33 cellular contexts compared by ENCODE assay signal in the genomic region with DNA sequence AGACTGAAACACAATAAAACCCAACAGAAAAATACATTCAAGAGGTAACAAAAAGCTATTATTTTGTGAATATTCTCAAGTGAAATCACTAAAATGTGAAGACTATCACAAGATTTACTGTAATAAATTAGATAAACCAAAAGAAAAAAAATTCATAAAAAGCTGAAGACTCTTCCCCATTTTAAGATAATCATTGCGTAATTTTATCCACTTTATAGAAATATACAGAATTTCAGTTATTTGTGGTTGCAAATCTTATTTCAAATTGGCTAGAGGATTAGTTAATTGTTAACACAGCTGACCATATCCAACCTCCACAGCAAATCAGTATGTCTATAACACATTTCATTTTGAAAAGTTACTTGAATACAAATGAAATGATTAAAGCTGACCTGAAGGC.
"Had no signal": no experiment of that assay in that cellular context is flagged by ENCODE, and none has a peak within 500 bp of the region (broad histone marks: within the 10 kb centered on the region; RNA-seq: fewer than 3 reads in every experiment).

No MANE protein-coding gene starts in this region.

- H3K9me3 ChIP-seq: gastrocnemius medialis, heart left ventricle had no signal

- H3K27me3 Mint-ChIP-seq: activated B cell treated with CpG ODN at 0.5 μM for 24 hours; activated CD8-positive, alpha-beta T cell treated with anti-CD3 and anti-CD28 coated beads for 36 hours; activated naive CD8-positive, alpha-beta T cell; activated T-helper 17 cell treated with anti-CD3 and anti-CD28 coated beads, Interleukin-2, amount 50 U/mL, for 72 hours; central memory CD8-positive, alpha-beta T cell; dendritic cell treated with granulocyte-macrophage colony-stimulating factor and Interleukin-4, amounts not matched to agents 40 ng/mL and 50 ng/mL, for 4 days had no signal

- H3K27me3 ChIP-seq: brain microvascular endothelial cell, dorsolateral prefrontal cortex, foreskin keratinocyte, gastrocnemius medialis, heart left ventricle had no signal

- ATAC-seq: activated CD4-positive, CD25-positive, alpha-beta regulatory T cell treated with anti-CD3 and anti-CD28 coated beads, Interleukin-2, amount 50 U/mL, for 24 hours; activated CD8-positive, alpha-beta T cell treated with anti-CD3 and anti-CD28 coated beads for 36 hours; activated T-cell treated with anti-CD3 and anti-CD28 coated beads, Interleukin-2, amount 50 U/mL, for 4 hours; activated T-helper 17 cell treated with anti-CD3 and anti-CD28 coated beads, Interleukin-2, amount 50 U/mL, for 72 hours; esophagus mucosa; foreskin keratinocyte; gastrocnemius medialis; heart left ventricle had no signal

- H3K4me1 ChIP-seq: foreskin keratinocyte, gastrocnemius medialis, heart left ventricle had no signal

- H3K4me3 Mint-ChIP-seq: activated B cell treated with CpG ODN at 0.5 μM for 24 hours; activated CD8-positive, alpha-beta T cell treated with anti-CD3 and anti-CD28 coated beads for 36 hours; activated naive CD8-positive, alpha-beta T cell; activated T-cell treated with anti-CD3 and anti-CD28 coated beads, Interleukin-2, amount 50 U/mL, for 4 hours; activated T-helper 17 cell treated with anti-CD3 and anti-CD28 coated beads, Interleukin-2, amount 50 U/mL, for 72 hours; central memory CD8-positive, alpha-beta T cell; dendritic cell treated with granulocyte-macrophage colony-stimulating factor and Interleukin-4, amounts not matched to agents 40 ng/mL and 50 ng/mL, for 4 days; endodermal cell; T-helper 2 cell treated with Interferon-gamma antibody and Interleukin-4, amounts not matched to agents 5 μg/mL and 100 μg/mL, for 36 hours had no signal

- H3K27ac Mint-ChIP-seq: activated B cell treated with CpG ODN at 0.5 μM for 24 hours; activated CD8-positive, alpha-beta T cell treated with anti-CD3 and anti-CD28 coated beads for 36 hours; activated naive CD8-positive, alpha-beta T cell; activated T-helper 17 cell treated with anti-CD3 and anti-CD28 coated beads, Interleukin-2, amount 50 U/mL, for 72 hours; dendritic cell treated with granulocyte-macrophage colony-stimulating factor and Interleukin-4, amounts not matched to agents 40 ng/mL and 50 ng/mL, for 4 days; endodermal cell; T-helper 2 cell treated with Interferon-gamma antibody and Interleukin-4, amounts not matched to agents 5 μg/mL and 100 μg/mL, for 36 hours had no signal

- H3K9me3 Mint-ChIP-seq: activated B cell treated with CpG ODN at 0.5 μM for 24 hours; activated CD8-positive, alpha-beta T cell treated with anti-CD3 and anti-CD28 coated beads for 36 hours; activated T-cell treated with anti-CD3 and anti-CD28 coated beads, Interleukin-2, amount 50 U/mL, for 4 hours; activated T-helper 17 cell treated with anti-CD3 and anti-CD28 coated beads, Interleukin-2, amount 50 U/mL, for 72 hours; central memory CD8-positive, alpha-beta T cell; dendritic cell treated with granulocyte-macrophage colony-stimulating factor and Interleukin-4, amounts not matched to agents 40 ng/mL and 50 ng/mL, for 4 days; endodermal cell; T-helper 2 cell treated with Interferon-gamma antibody and Interleukin-4, amounts not matched to agents 5 μg/mL and 100 μg/mL, for 36 hours had no signal

- H3K4me1 Mint-ChIP-seq: activated B cell treated with CpG ODN at 0.5 μM for 24 hours; activated T-helper 17 cell treated with anti-CD3 and anti-CD28 coated beads, Interleukin-2, amount 50 U/mL, for 72 hours; central memory CD8-positive, alpha-beta T cell; endodermal cell had no signal

- DNase-seq: activated B cell treated with CpG ODN at 0.5 μM for 24 hours; activated CD4-positive, alpha-beta T cell treated with anti-CD3 and anti-CD28 coated beads for 48 hours; activated CD4-positive, alpha-beta T cell treated with anti-CD3 and anti-CD28 coated beads, Interleukin-2, amount 50 U/mL, for 1 hour; activated CD4-positive, alpha-beta T cell treated with anti-CD3 and anti-CD28 coated beads, Interleukin-2, amount 50 U/mL, for 48 hours; activated CD8-positive, alpha-beta memory T cell treated with anti-CD3 and anti-CD28 coated beads for 24 hours; activated CD8-positive, alpha-beta T cell treated with anti-CD3 and anti-CD28 coated beads for 36 hours; activated effector memory CD4-positive, alpha-beta T cell treated with Interleukin-2 at 50 U/mL for 16 hours; activated gamma-delta T cell treated with Interleukin-2 at 50 U/mL for 16 hours; activated naive CD4-positive, alpha-beta T cell treated with anti-CD3 and anti-CD28 coated beads, Interleukin-2, amount 50 U/mL, for 16 hours; activated naive CD4-positive, alpha-beta T cell treated with Interleukin-2 at 50 U/mL for 16 hours; activated T-cell treated with anti-CD3 and anti-CD28 coated beads, Interleukin-2, amount 50 U/mL, for 4 hours; amniotic stem cell; anterior cingulate cortex; brain microvascular endothelial cell; dorsolateral prefrontal cortex; effector memory CD4-positive, alpha-beta T cell; endodermal cell; foreskin keratinocyte; gastrocnemius medialis; glutamatergic neuron; heart left ventricle; T1000; WERI-Rb-1 had no signal

- H3K4me3 ChIP-seq: coronary artery, dorsolateral prefrontal cortex, gastrocnemius medialis, heart left ventricle had no signal

- H3K36me3 ChIP-seq: brain microvascular endothelial cell, gastrocnemius medialis had no signal

- H3K27ac ChIP-seq: brain microvascular endothelial cell, coronary artery, dorsolateral prefrontal cortex, foreskin keratinocyte, gastrocnemius medialis, heart left ventricle, WERI-Rb-1 had no signal

- FAIRE-seq: astrocyte, bronchial epithelial cell had no signal
